Comparison of ENCODE assay signal across 11 cellular contexts in genomic region chr18:70165936-70166335, GRCh38. TPM values are rescaled to one million over a fixed set of nuclear protein-coding genes. Genes with fewer than 3 reads are reported as not detected.
A peak's percentile ranks its signal among the peaks of the same experiment; 100 is the strongest.
DNase-seq lines count a peak whose midpoint lies in the region; ATAC-seq and FAIRE-seq lines count a peak whose summit lies in the region.
"Had no signal": no experiment of that assay in that cellular context is flagged by ENCODE, and none has a peak within 500 bp of the region (broad histone marks: within the 10 kb centered on the region; RNA-seq: fewer than 3 reads in every experiment).

No MANE protein-coding gene starts in this region.

- no peaks in the 10 kb centered on the region for H3K9me3 Mint-ChIP-seq in central memory CD8-positive, alpha-beta T cell

- ATAC-seq in GM21367 (IDR thresholded peaks at IDR 0.05; ENCODE audit: unreplicated experiment) (peak; percentile 57), HG03025 (IDR thresholded peaks at IDR 0.05; ENCODE audit: low FRiP score, unreplicated experiment) (peak; percentile 72), Right ventricle myocardium superior (ENCODE audit: poor library complexity) (no peak)
- ATAC-seq in central memory CD8-positive, alpha-beta T cell (replicated peaks; ENCODE audit: extremely low read depth, poor library complexity, severe bottlenecking) = peak; percentile 36

- H3K36me3 Mint-ChIP-seq in central memory CD8-positive, alpha-beta T cell (ENCODE audit: insufficient read depth) = peaks cover 14% of the 10 kb centered on the region

- peak overlapping the region; percentile 52 for H3K27ac Mint-ChIP-seq in central memory CD8-positive, alpha-beta T cell (ENCODE audit: low read depth)

- peak overlapping the region; percentile 15 for H3K4me3 Mint-ChIP-seq in central memory CD8-positive, alpha-beta T cell

- in situ Hi-C loops in G401 (cut with HindIII; ENCODE audit: low sequenced_read_pairs) = no loop called here

- DNase-seq in G401 (ENCODE audit: low spot score) (peak; percentile 6), HTR-8/SVneo (ENCODE audit: insufficient read length, low spot score) (no peak), Right ventricle myocardium superior (no peak), DMS79 (lab: John Stamatoyannopoulos, UW) (no peak), hypothalamus (lab: John Stamatoyannopoulos, UW) (no peak)
- no peak for DNase-seq in central memory CD8-positive, alpha-beta T cell (ENCODE audit: low spot score in 2 of 2)
- DNase-seq: activated naive CD4-positive, alpha-beta T cell treated with Interleukin-2 at 50 U/mL for 16 hours; islet precursor cell; NCI-H1436 had no signal

- no peak for FAIRE-seq in HTR-8/SVneo (lab: Jason Lieb, UNC)

- intact Hi-C loops in Right ventricle myocardium superior (cut with DNase I) = no loop called here

- H3K27me3 Mint-ChIP-seq in central memory CD8-positive, alpha-beta T cell = no peaks in the 10 kb centered on the region

- H3K4me1 Mint-ChIP-seq in central memory CD8-positive, alpha-beta T cell = peaks cover 9% of the 10 kb centered on the region

RNA-seq across cellular contexts. Expression of gene RTTN, which starts 39.6 kb away (rescaled TPM):
- 11.1 and 24.7 TPM in 2 replicates for total RNA-seq in G401 (2014; rRNA removed; shearing (Covaris generic))
- total RNA-seq in Right ventricle myocardium superior = 11.1 TPM
